32 cellular contexts compared by ENCODE assay signal in the genomic region with DNA sequence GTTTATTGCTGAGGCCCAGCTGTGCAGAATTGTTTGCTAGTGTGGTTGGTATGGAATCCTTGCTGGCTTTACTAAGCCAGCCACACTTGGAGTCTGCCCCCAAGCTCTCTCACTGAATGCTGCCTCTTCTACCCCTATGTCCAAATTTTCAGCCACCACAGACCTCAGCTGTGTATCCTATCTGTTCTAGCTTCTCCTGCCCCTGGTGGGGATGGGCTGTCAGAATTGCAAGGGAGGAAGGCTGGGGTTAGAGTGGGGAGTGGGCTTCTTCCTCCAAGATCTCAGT. TPM values are rescaled to one million over a fixed set of nuclear protein-coding genes. Genes with fewer than 3 reads are reported as not detected.
"Had no signal": no experiment of that assay in that cellular context is flagged by ENCODE, and none has a peak within 500 bp of the region (broad histone marks: within the 10 kb centered on the region; RNA-seq: fewer than 3 reads in every experiment).

No MANE protein-coding gene starts in this region.

- H3K4me3 Mint-ChIP-seq: activated B cell treated with CpG ODN at 0.5 μM for 24 hours; activated CD4-positive, alpha-beta T cell treated with anti-CD3 and anti-CD28 coated beads for 36 hours; activated CD8-positive, alpha-beta memory T cell treated with anti-CD3 and anti-CD28 coated beads, Interleukin-2, amount 10 ng/mL, durations not matched to agents 7 days and 5 days; activated CD8-positive, alpha-beta T cell treated with anti-CD3 and anti-CD28 coated beads, Interleukin-2, amount 10 ng/mL, durations not matched to agents 7 days and 5 days; activated naive CD8-positive, alpha-beta T cell; activated T-cell treated with anti-CD3 and anti-CD28 coated beads, Interleukin-2, amount 50 U/mL, for 72 hours; effector memory CD8-positive, alpha-beta T cell; immature natural killer cell; natural killer cell; stimulated activated memory B cell treated with anti-CD40 and anti-IgM and Interleukin-4, amounts not matched to agents 10 μg/mL and 1 μg/mL and 100 μg/mL, for 72 hours; stimulated activated naive CD8-positive, alpha-beta T cell treated with anti-CD3 and anti-CD28 coated beads, Interleukin-15, amount 100 ng/mL, for 72 hours had no signal

- H3K27me3 Mint-ChIP-seq: activated B cell treated with CpG ODN at 0.5 μM for 24 hours; activated CD4-positive, alpha-beta T cell treated with anti-CD3 and anti-CD28 coated beads for 36 hours; activated CD8-positive, alpha-beta memory T cell treated with anti-CD3 and anti-CD28 coated beads, Interleukin-2, amount 10 ng/mL, durations not matched to agents 7 days and 5 days; activated naive CD8-positive, alpha-beta T cell; effector memory CD8-positive, alpha-beta T cell; stimulated activated memory B cell treated with anti-CD40 and anti-IgM and Interleukin-4, amounts not matched to agents 10 μg/mL and 1 μg/mL and 100 μg/mL, for 72 hours; stimulated activated naive CD8-positive, alpha-beta T cell treated with anti-CD3 and anti-CD28 coated beads, Interleukin-15, amount 100 ng/mL, for 72 hours had no signal

- H3K9me3 ChIP-seq: body of pancreas, colonic mucosa, gastroesophageal sphincter, ovary, upper lobe of left lung had no signal

- H3K27ac Mint-ChIP-seq: activated B cell treated with CpG ODN at 0.5 μM for 24 hours; activated CD4-positive, alpha-beta T cell treated with anti-CD3 and anti-CD28 coated beads for 36 hours; activated CD8-positive, alpha-beta memory T cell treated with anti-CD3 and anti-CD28 coated beads, Interleukin-2, amount 10 ng/mL, durations not matched to agents 7 days and 5 days; activated CD8-positive, alpha-beta T cell treated with anti-CD3 and anti-CD28 coated beads, Interleukin-2, amount 10 ng/mL, durations not matched to agents 7 days and 5 days; activated naive CD8-positive, alpha-beta T cell; activated T-cell treated with anti-CD3 and anti-CD28 coated beads, Interleukin-2, amount 50 U/mL, for 72 hours; immature natural killer cell; natural killer cell; progenitor cell of endocrine pancreas; stimulated activated memory B cell treated with anti-CD40 and anti-IgM and Interleukin-4, amounts not matched to agents 10 μg/mL and 1 μg/mL and 100 μg/mL, for 72 hours; stimulated activated naive CD8-positive, alpha-beta T cell treated with anti-CD3 and anti-CD28 coated beads, Interleukin-15, amount 100 ng/mL, for 72 hours had no signal

- H3K36me3 Mint-ChIP-seq: activated CD8-positive, alpha-beta memory T cell treated with anti-CD3 and anti-CD28 coated beads, Interleukin-2, amount 10 ng/mL, durations not matched to agents 7 days and 5 days; activated naive CD8-positive, alpha-beta T cell; immature natural killer cell; natural killer cell had no signal

- H3K36me3 ChIP-seq: cardiac muscle cell, colonic mucosa, gastroesophageal sphincter, ovary, upper lobe of left lung had no signal

- ATAC-seq: activated CD4-positive, alpha-beta T cell treated with anti-CD3 and anti-CD28 coated beads for 36 hours; activated CD8-positive, alpha-beta memory T cell treated with anti-CD3 and anti-CD28 coated beads, Interleukin-2, amount 10 ng/mL, durations not matched to agents 7 days and 5 days; activated CD8-positive, alpha-beta T cell treated with anti-CD3 and anti-CD28 coated beads, Interleukin-2, amount 10 ng/mL, durations not matched to agents 7 days and 5 days; activated T-cell treated with anti-CD3 and anti-CD28 coated beads, Interleukin-2, amount 50 U/mL, for 72 hours; body of pancreas; effector memory CD8-positive, alpha-beta T cell; gastroesophageal sphincter; left colon; natural killer cell; sciatic nerve; stimulated activated memory B cell treated with anti-CD40 and anti-IgM and Interleukin-4, amounts not matched to agents 10 μg/mL and 1 μg/mL and 100 μg/mL, for 72 hours; stimulated activated naive CD8-positive, alpha-beta T cell treated with anti-CD3 and anti-CD28 coated beads, Interleukin-15, amount 100 ng/mL, for 72 hours had no signal

- H3K27ac ChIP-seq: body of pancreas, cardiac muscle cell, colonic mucosa, dorsolateral prefrontal cortex, gastroesophageal sphincter, ovary, upper lobe of left lung had no signal

- DNase-seq: activated B cell treated with CpG ODN at 0.5 μM for 24 hours; activated CD4-positive, alpha-beta T cell treated with anti-CD3 and anti-CD28 coated beads for 36 hours; activated CD8-positive, alpha-beta T cell treated with anti-CD3 and anti-CD28 coated beads, Interleukin-2, amount 10 ng/mL, durations not matched to agents 7 days and 5 days; activated effector memory CD4-positive, alpha-beta T cell treated with Interleukin-2 at 50 U/mL for 16 hours; activated naive CD4-positive, alpha-beta T cell treated with Interleukin-2 at 50 U/mL for 16 hours; activated T-cell treated with anti-CD3 and anti-CD28 coated beads for 4 hours; activated T-cell treated with anti-CD3 and anti-CD28 coated beads, Interleukin-2, amount 50 U/mL, for 72 hours; aorta; body of pancreas; cerebellar nuclear complex; colonic mucosa; dorsolateral prefrontal cortex; effector memory CD8-positive, alpha-beta T cell; erythroblast; immature natural killer cell; kidney; left colon; midbrain; natural killer cell; ovary; small intestine; stimulated activated CD4-positive, alpha-beta T cell treated with anti-CD3 and anti-CD28 coated beads, Interleukin-4, amount 100 ng/mL, for 24 hours; stimulated activated naive CD8-positive, alpha-beta T cell treated with anti-CD3 and anti-CD28 coated beads, Interleukin-15, amount 100 ng/mL, for 72 hours; T-helper 2 cell had no signal

- H3K4me3 ChIP-seq: body of pancreas, cardiac muscle cell, colonic mucosa, dorsolateral prefrontal cortex, gastroesophageal sphincter, ovary, upper lobe of left lung had no signal

- H3K9me3 Mint-ChIP-seq: activated B cell treated with CpG ODN at 0.5 μM for 24 hours; activated T-cell treated with anti-CD3 and anti-CD28 coated beads, Interleukin-2, amount 50 U/mL, for 72 hours; effector memory CD8-positive, alpha-beta T cell; immature natural killer cell; natural killer cell; stimulated activated memory B cell treated with anti-CD40 and anti-IgM and Interleukin-4, amounts not matched to agents 10 μg/mL and 1 μg/mL and 100 μg/mL, for 72 hours; stimulated activated naive CD8-positive, alpha-beta T cell treated with anti-CD3 and anti-CD28 coated beads, Interleukin-15, amount 100 ng/mL, for 72 hours had no signal

- H3K27me3 ChIP-seq: body of pancreas, cardiac muscle cell, colonic mucosa, dorsolateral prefrontal cortex, ovary, upper lobe of left lung had no signal

RNA-seq across cellular contexts. Expression of a gene that starts 4.4 kb away (rescaled TPM):
- total RNA-seq: body of pancreas, gastroesophageal sphincter, sciatic nerve had no signal

RNA-seq across cellular contexts. Expression of a gene that starts 29.1 kb away (rescaled TPM):
- total RNA-seq: activated CD8-positive, alpha-beta memory T cell treated with anti-CD3 and anti-CD28 coated beads, Interleukin-2, amount 10 ng/mL, durations not matched to agents 7 days and 5 days; activated CD8-positive, alpha-beta T cell treated with anti-CD3 and anti-CD28 coated beads, Interleukin-2, amount 10 ng/mL, durations not matched to agents 7 days and 5 days had no signal
